In the genomic region with DNA sequence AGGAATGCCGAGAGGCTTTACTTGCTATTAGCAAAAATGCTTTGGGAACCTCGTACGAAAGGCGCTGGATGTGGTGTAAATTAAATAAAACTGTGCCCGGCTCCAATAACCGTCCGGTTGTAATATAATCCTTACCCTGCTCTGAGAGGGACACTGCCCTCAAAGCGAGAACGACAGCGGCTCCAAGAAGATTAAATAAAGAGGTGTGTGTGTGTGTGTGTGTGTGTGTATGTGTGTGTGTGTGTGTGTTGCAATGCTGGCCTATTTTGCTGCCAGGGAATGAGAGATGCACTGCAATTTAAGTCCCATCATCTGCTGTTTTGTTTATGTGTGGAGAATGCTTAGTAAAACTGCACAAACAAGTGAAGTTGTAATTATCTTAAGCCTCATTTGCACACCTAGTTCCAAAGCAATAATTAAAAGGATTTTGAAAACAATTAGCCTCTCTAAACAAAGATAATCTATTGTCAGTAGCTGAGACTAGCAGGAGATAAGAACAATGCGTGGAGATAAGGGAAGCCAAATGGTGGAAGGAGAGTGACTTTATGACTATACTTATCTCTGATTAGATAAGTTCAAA, we compare ENCODE assay signal across 2 cellular contexts.
TF ChIP-seq lines count a peak whose summit lies in the region.

No MANE protein-coding gene starts in this region.

TF ChIP-seq in SK-N-SH, 30 proteins besides CTCF, POLR2A, EP300 and RAD21 (continued from another document):
- TF ChIP-seq, protein P1, sequence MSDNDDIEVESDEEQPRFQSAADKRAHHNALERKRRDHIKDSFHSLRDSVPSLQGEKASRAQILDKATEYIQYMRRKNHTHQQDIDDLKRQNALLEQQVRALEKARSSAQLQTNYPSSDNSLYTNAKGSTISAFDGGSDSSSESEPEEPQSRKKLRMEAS (IDR thresholded peaks at IDR 0.05; ENCODE audit: low read depth), result no peak
- no peak for TF ChIP-seq MEF2A (IDR thresholded peaks at IDR 0.05; ENCODE audit: borderline replicate concordance, low read depth)
- TF ChIP-seq NFIC (IDR thresholded peaks at IDR 0.05; ENCODE audit: borderline replicate concordance), result no peak
- TF ChIP-seq RCOR1 (IDR thresholded peaks at IDR 0.05; ENCODE audit: low read length), result no peak
TF ChIP-seq in SK-N-SH: peak in this region for 0.

TF ChIP-seq in SK-N-SH treated with all-trans-retinoic acid at 6 μM for 48 hours, 23 proteins besides CTCF, POLR2A, EP300 and RAD21 (continued from another document):
- TF ChIP-seq, protein P2, sequence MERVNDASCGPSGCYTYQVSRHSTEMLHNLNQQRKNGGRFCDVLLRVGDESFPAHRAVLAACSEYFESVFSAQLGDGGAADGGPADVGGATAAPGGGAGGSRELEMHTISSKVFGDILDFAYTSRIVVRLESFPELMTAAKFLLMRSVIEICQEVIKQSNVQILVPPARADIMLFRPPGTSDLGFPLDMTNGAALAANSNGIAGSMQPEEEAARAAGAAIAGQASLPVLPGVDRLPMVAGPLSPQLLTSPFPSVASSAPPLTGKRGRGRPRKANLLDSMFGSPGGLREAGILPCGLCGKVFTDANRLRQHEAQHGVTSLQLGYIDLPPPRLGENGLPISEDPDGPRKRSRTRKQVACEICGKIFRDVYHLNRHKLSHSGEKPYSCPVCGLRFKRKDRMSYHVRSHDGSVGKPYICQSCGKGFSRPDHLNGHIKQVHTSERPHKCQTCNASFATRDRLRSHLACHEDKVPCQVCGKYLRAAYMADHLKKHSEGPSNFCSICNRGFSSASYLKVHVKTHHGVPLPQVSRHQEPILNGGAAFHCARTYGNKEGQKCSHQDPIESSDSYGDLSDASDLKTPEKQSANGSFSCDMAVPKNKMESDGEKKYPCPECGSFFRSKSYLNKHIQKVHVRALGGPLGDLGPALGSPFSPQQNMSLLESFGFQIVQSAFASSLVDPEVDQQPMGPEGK (CRISPR knock-in tag; IDR thresholded peaks at IDR 0.05; ENCODE audit: borderline replicate concordance), result no peak
- TF ChIP-seq GLIS3 (CRISPR knock-in tag; IDR thresholded peaks at IDR 0.05), result no peak
- no peak for TF ChIP-seq TOX (CRISPR knock-in tag; IDR thresholded peaks at IDR 0.05; ENCODE audit: borderline replicate concordance)
- TF ChIP-seq, protein P3, sequence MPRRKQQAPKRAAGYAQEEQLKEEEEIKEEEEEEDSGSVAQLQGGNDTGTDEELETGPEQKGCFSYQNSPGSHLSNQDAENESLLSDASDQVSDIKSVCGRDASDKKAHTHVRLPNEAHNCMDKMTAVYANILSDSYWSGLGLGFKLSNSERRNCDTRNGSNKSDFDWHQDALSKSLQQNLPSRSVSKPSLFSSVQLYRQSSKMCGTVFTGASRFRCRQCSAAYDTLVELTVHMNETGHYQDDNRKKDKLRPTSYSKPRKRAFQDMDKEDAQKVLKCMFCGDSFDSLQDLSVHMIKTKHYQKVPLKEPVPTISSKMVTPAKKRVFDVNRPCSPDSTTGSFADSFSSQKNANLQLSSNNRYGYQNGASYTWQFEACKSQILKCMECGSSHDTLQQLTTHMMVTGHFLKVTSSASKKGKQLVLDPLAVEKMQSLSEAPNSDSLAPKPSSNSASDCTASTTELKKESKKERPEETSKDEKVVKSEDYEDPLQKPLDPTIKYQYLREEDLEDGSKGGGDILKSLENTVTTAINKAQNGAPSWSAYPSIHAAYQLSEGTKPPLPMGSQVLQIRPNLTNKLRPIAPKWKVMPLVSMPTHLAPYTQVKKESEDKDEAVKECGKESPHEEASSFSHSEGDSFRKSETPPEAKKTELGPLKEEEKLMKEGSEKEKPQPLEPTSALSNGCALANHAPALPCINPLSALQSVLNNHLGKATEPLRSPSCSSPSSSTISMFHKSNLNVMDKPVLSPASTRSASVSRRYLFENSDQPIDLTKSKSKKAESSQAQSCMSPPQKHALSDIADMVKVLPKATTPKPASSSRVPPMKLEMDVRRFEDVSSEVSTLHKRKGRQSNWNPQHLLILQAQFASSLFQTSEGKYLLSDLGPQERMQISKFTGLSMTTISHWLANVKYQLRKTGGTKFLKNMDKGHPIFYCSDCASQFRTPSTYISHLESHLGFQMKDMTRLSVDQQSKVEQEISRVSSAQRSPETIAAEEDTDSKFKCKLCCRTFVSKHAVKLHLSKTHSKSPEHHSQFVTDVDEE (CRISPR knock-in tag; IDR thresholded peaks at IDR 0.05), result no peak
- TF ChIP-seq, protein P4, sequence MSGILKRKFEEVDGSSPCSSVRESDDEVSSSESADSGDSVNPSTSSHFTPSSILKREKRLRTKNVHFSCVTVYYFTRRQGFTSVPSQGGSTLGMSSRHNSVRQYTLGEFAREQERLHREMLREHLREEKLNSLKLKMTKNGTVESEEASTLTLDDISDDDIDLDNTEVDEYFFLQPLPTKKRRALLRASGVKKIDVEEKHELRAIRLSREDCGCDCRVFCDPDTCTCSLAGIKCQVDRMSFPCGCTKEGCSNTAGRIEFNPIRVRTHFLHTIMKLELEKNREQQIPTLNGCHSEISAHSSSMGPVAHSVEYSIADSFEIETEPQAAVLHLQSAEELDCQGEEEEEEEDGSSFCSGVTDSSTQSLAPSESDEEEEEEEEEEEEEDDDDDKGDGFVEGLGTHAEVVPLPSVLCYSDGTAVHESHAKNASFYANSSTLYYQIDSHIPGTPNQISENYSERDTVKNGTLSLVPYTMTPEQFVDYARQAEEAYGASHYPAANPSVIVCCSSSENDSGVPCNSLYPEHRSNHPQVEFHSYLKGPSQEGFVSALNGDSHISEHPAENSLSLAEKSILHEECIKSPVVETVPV (CRISPR knock-in tag; IDR thresholded peaks at IDR 0.05), result no peak
- TF ChIP-seq ZFP30 (CRISPR knock-in tag; IDR thresholded peaks at IDR 0.05), result no peak
- TF ChIP-seq OSR1 (CRISPR knock-in tag; IDR thresholded peaks at IDR 0.05), result no peak
- no peak for TF ChIP-seq ARNTL (CRISPR knock-in tag; IDR thresholded peaks at IDR 0.05; ENCODE audit: borderline replicate concordance, low read depth)
- no peak for TF ChIP-seq ZNF565 (CRISPR knock-in tag; conservative IDR thresholded peaks at IDR 0.05; ENCODE audit: low read depth)
- no peak for TF ChIP-seq RARB (CRISPR knock-in tag; IDR thresholded peaks at IDR 0.05)
- no peak for TF ChIP-seq PPARA (CRISPR knock-in tag; IDR thresholded peaks at IDR 0.05; ENCODE audit: borderline replicate concordance)
- TF ChIP-seq ZC3H10 (CRISPR knock-in tag; IDR thresholded peaks at IDR 0.05), result no peak
- TF ChIP-seq ZNF8 (CRISPR knock-in tag; IDR thresholded peaks at IDR 0.05), result no peak
- TF ChIP-seq, protein P5, sequence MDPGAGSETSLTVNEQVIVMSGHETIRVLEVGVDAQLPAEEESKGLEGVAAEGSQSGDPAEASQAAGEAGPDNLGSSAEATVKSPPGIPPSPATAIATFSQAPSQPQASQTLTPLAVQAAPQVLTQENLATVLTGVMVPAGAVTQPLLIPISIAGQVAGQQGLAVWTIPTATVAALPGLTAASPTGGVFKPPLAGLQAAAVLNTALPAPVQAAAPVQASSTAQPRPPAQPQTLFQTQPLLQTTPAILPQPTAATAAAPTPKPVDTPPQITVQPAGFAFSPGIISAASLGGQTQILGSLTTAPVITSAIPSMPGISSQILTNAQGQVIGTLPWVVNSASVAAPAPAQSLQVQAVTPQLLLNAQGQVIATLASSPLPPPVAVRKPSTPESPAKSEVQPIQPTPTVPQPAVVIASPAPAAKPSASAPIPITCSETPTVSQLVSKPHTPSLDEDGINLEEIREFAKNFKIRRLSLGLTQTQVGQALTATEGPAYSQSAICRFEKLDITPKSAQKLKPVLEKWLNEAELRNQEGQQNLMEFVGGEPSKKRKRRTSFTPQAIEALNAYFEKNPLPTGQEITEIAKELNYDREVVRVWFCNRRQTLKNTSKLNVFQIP (CRISPR knock-in tag; IDR thresholded peaks at IDR 0.05; ENCODE audit: borderline replicate concordance, low read depth), result no peak
